Comparison of ENCODE assay signal across 1 cellular context in the genomic region with DNA sequence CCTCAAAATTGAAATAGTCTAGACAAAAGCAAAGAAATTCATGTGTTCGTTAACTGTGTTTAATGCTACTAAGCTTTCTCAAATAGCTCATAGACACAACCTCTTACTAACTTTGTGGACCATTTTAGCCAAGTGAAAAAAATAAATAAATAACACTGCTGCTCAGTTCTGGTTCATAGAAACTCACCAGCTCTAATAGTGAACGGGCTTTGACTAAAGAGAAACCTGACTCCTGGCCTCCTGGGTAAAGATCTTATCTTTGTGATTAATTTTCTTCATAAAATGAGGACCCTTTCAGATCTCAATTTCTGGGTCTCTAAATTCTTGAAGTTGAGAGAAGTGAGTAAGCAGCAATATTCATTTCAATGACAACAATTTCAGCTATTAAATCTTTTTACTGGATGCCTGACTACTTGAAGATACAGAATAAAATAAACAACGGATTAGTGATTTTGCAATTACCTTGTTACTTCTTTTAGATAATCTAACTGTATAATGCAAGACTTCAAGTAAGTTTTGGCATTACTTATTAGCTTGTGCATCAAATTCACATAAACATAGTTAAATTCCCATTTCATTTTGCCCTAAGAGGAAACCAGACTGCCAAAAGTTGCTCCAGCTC.
A peak's percentile ranks its signal among the peaks of the same experiment; 100 is the strongest.
TF ChIP-seq lines count a peak whose summit lies in the region.

No MANE protein-coding gene starts in this region.

TF ChIP-seq in HEK293, 187 proteins besides CTCF, POLR2A, EP300 and RAD21 (continued from another document):
- TF ChIP-seq, protein P1, sequence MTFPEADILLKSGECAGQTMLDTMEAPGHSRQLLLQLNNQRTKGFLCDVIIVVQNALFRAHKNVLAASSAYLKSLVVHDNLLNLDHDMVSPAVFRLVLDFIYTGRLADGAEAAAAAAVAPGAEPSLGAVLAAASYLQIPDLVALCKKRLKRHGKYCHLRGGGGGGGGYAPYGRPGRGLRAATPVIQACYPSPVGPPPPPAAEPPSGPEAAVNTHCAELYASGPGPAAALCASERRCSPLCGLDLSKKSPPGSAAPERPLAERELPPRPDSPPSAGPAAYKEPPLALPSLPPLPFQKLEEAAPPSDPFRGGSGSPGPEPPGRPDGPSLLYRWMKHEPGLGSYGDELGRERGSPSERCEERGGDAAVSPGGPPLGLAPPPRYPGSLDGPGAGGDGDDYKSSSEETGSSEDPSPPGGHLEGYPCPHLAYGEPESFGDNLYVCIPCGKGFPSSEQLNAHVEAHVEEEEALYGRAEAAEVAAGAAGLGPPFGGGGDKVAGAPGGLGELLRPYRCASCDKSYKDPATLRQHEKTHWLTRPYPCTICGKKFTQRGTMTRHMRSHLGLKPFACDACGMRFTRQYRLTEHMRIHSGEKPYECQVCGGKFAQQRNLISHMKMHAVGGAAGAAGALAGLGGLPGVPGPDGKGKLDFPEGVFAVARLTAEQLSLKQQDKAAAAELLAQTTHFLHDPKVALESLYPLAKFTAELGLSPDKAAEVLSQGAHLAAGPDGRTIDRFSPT (tag by site-specific recombination; IDR thresholded peaks at IDR 0.05) = 0 out of 2 replicates have a peak, but pooled peaks have one; percentile 20
- TF ChIP-seq BCL11A (tag by site-specific recombination; IDR thresholded peaks at IDR 0.05; ENCODE audit: low read depth) (peak; percentile 56; the same call in 1 of the 2 replicates), ZNF10 (tag by site-specific recombination; IDR thresholded peaks at IDR 0.05) (peak; percentile 88), ZNF785 (tag by site-specific recombination; IDR thresholded peaks at IDR 0.05) (no peak), ZNF394 (tag by site-specific recombination; IDR thresholded peaks at IDR 0.05; ENCODE audit: borderline replicate concordance) (peak; percentile 41; the same call in 1 of the 2 replicates), ZNF76 (tag by site-specific recombination; IDR thresholded peaks at IDR 0.05; ENCODE audit: borderline replicate concordance, low read depth) (peak; percentile 25; the same call in 1 of the 2 replicates), ZNF266 (tag by site-specific recombination; IDR thresholded peaks at IDR 0.05; ENCODE audit: low read depth) (no peak), ZNF184 (tag by site-specific recombination; IDR thresholded peaks at IDR 0.05) (peak; percentile 16; the same call in 1 of the 2 replicates), ZNF24 (tag by site-specific recombination; IDR thresholded peaks at IDR 0.05) (peak; percentile 89), KLF10 (tag by site-specific recombination; IDR thresholded peaks at IDR 0.05) (peak; percentile 43), KLF8 (tag by site-specific recombination; IDR thresholded peaks at IDR 0.05) (peak; percentile 86), GLIS1 (tag by site-specific recombination; IDR thresholded peaks at IDR 0.05) (peak; percentile 49), WT1 (tag by site-specific recombination; IDR thresholded peaks at IDR 0.05) (peak; percentile 70; the same call in 1 of the 2 replicates), ZNF571 (tag by site-specific recombination; IDR thresholded peaks at IDR 0.05) (no peak), ZNF768 (tag by site-specific recombination; IDR thresholded peaks at IDR 0.05) (no peak), ZBTB48 (tag by site-specific recombination; IDR thresholded peaks at IDR 0.05) (peak; percentile 49; the same call in 1 of the 2 replicates)
- TF ChIP-seq, protein P2, sequence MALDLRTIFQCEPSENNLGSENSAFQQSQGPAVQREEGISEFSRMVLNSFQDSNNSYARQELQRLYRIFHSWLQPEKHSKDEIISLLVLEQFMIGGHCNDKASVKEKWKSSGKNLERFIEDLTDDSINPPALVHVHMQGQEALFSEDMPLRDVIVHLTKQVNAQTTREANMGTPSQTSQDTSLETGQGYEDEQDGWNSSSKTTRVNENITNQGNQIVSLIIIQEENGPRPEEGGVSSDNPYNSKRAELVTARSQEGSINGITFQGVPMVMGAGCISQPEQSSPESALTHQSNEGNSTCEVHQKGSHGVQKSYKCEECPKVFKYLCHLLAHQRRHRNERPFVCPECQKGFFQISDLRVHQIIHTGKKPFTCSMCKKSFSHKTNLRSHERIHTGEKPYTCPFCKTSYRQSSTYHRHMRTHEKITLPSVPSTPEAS (tag by site-specific recombination; IDR thresholded peaks at IDR 0.05) = 0 out of 2 replicates have a peak, but pooled peaks have one; percentile 20
- TF ChIP-seq, protein P3, sequence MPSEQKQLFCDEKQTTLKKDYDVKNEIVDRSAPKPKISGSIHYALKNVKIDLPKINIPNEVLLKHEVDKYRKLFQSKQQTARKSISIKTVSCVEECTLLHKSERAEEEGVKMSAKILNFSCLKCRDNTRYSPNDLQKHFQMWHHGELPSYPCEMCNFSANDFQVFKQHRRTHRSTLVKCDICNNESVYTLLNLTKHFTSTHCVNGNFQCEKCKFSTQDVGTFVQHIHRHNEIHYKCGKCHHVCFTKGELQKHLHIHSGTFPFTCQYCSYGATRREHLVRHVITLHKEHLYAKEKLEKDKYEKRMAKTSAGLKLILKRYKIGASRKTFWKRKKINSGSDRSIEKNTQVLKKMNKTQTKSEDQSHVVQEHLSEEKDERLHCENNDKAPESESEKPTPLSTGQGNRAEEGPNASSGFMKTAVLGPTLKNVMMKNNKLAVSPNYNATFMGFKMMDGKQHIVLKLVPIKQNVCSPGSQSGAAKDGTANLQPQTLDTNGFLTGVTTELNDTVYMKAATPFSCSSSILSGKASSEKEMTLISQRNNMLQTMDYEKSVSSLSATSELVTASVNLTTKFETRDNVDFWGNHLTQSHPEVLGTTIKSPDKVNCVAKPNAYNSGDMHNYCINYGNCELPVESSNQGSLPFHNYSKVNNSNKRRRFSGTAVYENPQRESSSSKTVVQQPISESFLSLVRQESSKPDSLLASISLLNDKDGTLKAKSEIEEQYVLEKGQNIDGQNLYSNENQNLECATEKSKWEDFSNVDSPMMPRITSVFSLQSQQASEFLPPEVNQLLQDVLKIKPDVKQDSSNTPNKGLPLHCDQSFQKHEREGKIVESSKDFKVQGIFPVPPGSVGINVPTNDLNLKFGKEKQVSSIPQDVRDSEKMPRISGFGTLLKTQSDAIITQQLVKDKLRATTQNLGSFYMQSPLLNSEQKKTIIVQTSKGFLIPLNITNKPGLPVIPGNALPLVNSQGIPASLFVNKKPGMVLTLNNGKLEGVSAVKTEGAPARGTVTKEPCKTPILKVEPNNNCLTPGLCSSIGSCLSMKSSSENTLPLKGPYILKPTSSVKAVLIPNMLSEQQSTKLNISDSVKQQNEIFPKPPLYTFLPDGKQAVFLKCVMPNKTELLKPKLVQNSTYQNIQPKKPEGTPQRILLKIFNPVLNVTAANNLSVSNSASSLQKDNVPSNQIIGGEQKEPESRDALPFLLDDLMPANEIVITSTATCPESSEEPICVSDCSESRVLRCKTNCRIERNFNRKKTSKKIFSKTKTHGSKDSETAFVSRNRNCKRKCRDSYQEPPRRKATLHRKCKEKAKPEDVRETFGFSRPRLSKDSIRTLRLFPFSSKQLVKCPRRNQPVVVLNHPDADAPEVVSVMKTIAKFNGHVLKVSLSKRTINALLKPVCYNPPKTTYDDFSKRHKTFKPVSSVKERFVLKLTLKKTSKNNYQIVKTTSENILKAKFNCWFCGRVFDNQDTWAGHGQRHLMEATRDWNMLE (tag by site-specific recombination; conservative IDR thresholded peaks at IDR 0.05; ENCODE audit: low read depth) = peak; percentile 54; the same call in 1 of the 2 replicates
- TF ChIP-seq, protein P4, sequence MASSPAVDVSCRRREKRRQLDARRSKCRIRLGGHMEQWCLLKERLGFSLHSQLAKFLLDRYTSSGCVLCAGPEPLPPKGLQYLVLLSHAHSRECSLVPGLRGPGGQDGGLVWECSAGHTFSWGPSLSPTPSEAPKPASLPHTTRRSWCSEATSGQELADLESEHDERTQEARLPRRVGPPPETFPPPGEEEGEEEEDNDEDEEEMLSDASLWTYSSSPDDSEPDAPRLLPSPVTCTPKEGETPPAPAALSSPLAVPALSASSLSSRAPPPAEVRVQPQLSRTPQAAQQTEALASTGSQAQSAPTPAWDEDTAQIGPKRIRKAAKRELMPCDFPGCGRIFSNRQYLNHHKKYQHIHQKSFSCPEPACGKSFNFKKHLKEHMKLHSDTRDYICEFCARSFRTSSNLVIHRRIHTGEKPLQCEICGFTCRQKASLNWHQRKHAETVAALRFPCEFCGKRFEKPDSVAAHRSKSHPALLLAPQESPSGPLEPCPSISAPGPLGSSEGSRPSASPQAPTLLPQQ (tag by site-specific recombination; IDR thresholded peaks at IDR 0.05) = peak; percentile 32; the same call in 1 of the 2 replicates
- TF ChIP-seq, protein P5, sequence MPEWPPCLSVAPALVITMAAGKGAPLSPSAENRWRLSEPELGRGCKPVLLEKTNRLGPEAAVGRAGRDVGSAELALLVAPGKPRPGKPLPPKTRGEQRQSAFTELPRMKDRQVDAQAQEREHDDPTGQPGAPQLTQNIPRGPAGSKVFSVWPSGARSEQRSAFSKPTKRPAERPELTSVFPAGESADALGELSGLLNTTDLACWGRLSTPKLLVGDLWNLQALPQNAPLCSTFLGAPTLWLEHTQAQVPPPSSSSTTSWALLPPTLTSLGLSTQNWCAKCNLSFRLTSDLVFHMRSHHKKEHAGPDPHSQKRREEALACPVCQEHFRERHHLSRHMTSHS (tag by site-specific recombination; IDR thresholded peaks at IDR 0.05) = peak; percentile 32; the same call in 1 of the 2 replicates
- TF ChIP-seq, protein P6, sequence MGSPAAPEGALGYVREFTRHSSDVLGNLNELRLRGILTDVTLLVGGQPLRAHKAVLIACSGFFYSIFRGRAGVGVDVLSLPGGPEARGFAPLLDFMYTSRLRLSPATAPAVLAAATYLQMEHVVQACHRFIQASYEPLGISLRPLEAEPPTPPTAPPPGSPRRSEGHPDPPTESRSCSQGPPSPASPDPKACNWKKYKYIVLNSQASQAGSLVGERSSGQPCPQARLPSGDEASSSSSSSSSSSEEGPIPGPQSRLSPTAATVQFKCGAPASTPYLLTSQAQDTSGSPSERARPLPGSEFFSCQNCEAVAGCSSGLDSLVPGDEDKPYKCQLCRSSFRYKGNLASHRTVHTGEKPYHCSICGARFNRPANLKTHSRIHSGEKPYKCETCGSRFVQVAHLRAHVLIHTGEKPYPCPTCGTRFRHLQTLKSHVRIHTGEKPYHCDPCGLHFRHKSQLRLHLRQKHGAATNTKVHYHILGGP (tag by site-specific recombination; IDR thresholded peaks at IDR 0.05) = peak; percentile 75
- TF ChIP-seq, protein P7, sequence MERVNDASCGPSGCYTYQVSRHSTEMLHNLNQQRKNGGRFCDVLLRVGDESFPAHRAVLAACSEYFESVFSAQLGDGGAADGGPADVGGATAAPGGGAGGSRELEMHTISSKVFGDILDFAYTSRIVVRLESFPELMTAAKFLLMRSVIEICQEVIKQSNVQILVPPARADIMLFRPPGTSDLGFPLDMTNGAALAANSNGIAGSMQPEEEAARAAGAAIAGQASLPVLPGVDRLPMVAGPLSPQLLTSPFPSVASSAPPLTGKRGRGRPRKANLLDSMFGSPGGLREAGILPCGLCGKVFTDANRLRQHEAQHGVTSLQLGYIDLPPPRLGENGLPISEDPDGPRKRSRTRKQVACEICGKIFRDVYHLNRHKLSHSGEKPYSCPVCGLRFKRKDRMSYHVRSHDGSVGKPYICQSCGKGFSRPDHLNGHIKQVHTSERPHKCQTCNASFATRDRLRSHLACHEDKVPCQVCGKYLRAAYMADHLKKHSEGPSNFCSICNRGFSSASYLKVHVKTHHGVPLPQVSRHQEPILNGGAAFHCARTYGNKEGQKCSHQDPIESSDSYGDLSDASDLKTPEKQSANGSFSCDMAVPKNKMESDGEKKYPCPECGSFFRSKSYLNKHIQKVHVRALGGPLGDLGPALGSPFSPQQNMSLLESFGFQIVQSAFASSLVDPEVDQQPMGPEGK (tag by site-specific recombination; IDR thresholded peaks at IDR 0.05) = peak; percentile 30; the same call in 1 of the 2 replicates
